18 cellular contexts compared by ENCODE assay signal in genomic region chr3:142502187-142502985, GRCh38.
"Had no signal": no experiment of that assay in that cellular context is flagged by ENCODE, and none has a peak within 500 bp of the region (broad histone marks: within the 10 kb centered on the region; RNA-seq: fewer than 3 reads in every experiment).

No MANE protein-coding gene starts in this region.

- DNase-seq: activated CD4-positive, alpha-beta T cell treated with anti-CD3 and anti-CD28 coated beads, Interleukin-2, amount 50 U/mL, for 48 hours; activated CD4-positive, CD25-positive, alpha-beta regulatory T cell treated with anti-CD3 and anti-CD28 coated beads, Interleukin-2, amount 50 U/mL, for 72 hours; activated naive CD4-positive, alpha-beta T cell treated with Interleukin-2 at 50 U/mL for 16 hours; islet precursor cell; left lung; mammary epithelial cell; natural killer cell; stimulated activated CD4-positive, alpha-beta T cell treated with anti-CD3 and anti-CD28 coated beads, Interleukin-4, amount 100 ng/mL, for 1 hour; stimulated activated naive B cell treated with anti-CD40 and anti-IgM and Interleukin-4, amounts not matched to agents 10 μg/mL and 1 μg/mL and 100 μg/mL, for 72 hours; T1000; tibial artery; uterus had no signal

- H3K4me1 ChIP-seq: ascending aorta, breast epithelium, left lung, parathyroid adenoma, uterus had no signal

- H3K9ac ChIP-seq: parathyroid adenoma had no signal

- H3K27me3 Mint-ChIP-seq: activated T-helper 17 cell treated with anti-CD3 and anti-CD28 coated beads, Interleukin-2, amount 50 U/mL, for 72 hours; stimulated activated naive B cell treated with anti-CD40 and anti-IgM and Interleukin-4, amounts not matched to agents 10 μg/mL and 1 μg/mL and 100 μg/mL, for 72 hours had no signal

- H3K4me3 Mint-ChIP-seq: activated T-helper 17 cell treated with anti-CD3 and anti-CD28 coated beads, Interleukin-2, amount 50 U/mL, for 72 hours; natural killer cell; stimulated activated naive B cell treated with anti-CD40 and anti-IgM and Interleukin-4, amounts not matched to agents 10 μg/mL and 1 μg/mL and 100 μg/mL, for 72 hours had no signal

- H3K27me3 ChIP-seq: ascending aorta, breast epithelium, left lung, neutrophil, tibial artery, uterus had no signal

- FAIRE-seq: frontal cortex had no signal

- H3K79me2 ChIP-seq: parathyroid adenoma had no signal

- H3K27ac Mint-ChIP-seq: activated T-helper 17 cell treated with anti-CD3 and anti-CD28 coated beads, Interleukin-2, amount 50 U/mL, for 72 hours; natural killer cell; stimulated activated naive B cell treated with anti-CD40 and anti-IgM and Interleukin-4, amounts not matched to agents 10 μg/mL and 1 μg/mL and 100 μg/mL, for 72 hours had no signal

- H3K9me3 Mint-ChIP-seq: activated T-helper 17 cell treated with anti-CD3 and anti-CD28 coated beads, Interleukin-2, amount 50 U/mL, for 72 hours; natural killer cell had no signal

- H3K27ac ChIP-seq: ascending aorta, breast epithelium, left lung, neutrophil, parathyroid adenoma, tibial artery had no signal

- H3K9me3 ChIP-seq: ascending aorta, breast epithelium, neutrophil, tibial artery, uterus had no signal

- H3K4me3 ChIP-seq: ascending aorta, breast epithelium, left lung, tibial artery, uterus had no signal

- H3K4me1 Mint-ChIP-seq: activated T-helper 17 cell treated with anti-CD3 and anti-CD28 coated beads, Interleukin-2, amount 50 U/mL, for 72 hours; natural killer cell had no signal

- H3K36me3 ChIP-seq: breast epithelium, uterus had no signal

- H2AFZ ChIP-seq: parathyroid adenoma had no signal

- ATAC-seq: activated T-helper 17 cell treated with anti-CD3 and anti-CD28 coated beads, Interleukin-2, amount 50 U/mL, for 72 hours; left lung; natural killer cell; stimulated activated naive B cell treated with anti-CD40 and anti-IgM and Interleukin-4, amounts not matched to agents 10 μg/mL and 1 μg/mL and 100 μg/mL, for 72 hours had no signal
